Comparison of ENCODE assay signal across 8 cellular contexts in the genomic region with DNA sequence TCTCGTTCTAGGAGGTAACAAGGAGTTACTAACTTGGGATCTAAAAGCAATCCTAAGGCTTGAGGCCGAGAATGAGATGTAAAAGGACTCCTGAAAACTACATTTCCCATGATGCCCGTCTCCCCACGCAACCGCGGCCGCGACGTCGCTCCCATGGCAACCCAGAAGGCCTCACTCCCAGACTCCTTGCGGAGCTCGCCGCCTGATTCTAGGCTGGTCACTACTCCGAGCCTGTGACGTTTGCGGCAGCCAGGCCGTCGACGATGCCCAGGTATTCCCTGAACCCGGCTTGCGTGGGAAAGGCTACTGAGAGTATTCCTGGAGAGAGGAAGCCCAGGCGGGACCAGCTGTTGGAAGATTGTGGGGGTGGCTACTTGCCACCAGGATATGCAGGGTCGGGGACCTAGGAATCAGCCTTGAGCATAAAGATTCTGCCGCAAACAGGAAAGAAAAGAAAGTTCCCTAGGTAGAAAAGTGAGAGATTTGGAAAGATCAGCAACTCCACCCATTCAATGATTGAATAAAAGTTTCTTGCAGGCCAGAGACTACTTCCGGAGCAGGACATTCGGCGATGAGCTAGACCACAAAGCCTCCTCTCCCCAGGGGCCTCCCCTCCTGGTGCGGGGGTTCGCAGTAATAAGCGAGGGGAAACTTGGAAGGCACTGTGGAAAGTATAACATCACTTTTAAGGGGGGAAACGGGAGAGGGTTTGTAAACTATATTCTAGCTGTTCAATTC. TPM values are rescaled to one million over a fixed set of nuclear protein-coding genes. Genes with fewer than 3 reads are reported as not detected.
DNase-seq lines count a peak whose midpoint lies in the region; ATAC-seq and TF ChIP-seq lines count a peak whose summit lies in the region.

DYNC2LI1 (plus strand) TSS at position 164 of the 738 bp plus-strand sequence; CDS start at position 264, 100 bp downstream.

- H3K9ac ChIP-seq in trophoblast cell (ENCODE audit: low read length), result peak within 1 kb of the TSS; percentile 44

- peaks cover 6% of the 10 kb centered on the region for H3K4me1 ChIP-seq in cardiac muscle cell (ENCODE audit: low read depth)
- peaks cover 0 to 2% of the 10 kb centered on the region in 2 experiments for H3K4me1 ChIP-seq in trophoblast cell (ENCODE audit: control insufficient read depth in 1 of 2, insufficient read depth in 2 of 2, low read length in 2 of 2)
- peaks cover 0 to 16% (median 3%) of the 10 kb centered on the region in 4 donors for H3K4me1 ChIP-seq in tibial nerve

- peak; percentile 27 to 55 for TF ChIP-seq POLR2A in tibial nerve (IDR thresholded peaks at IDR 0.05)

- peaks cover 2% of the 10 kb centered on the region for H3K79me1 ChIP-seq in trophoblast cell (ENCODE audit: low read length)

- H3K4me3 ChIP-seq in cardiac muscle cell, result peak within 1 kb of the TSS; percentile 56
- H3K4me3 ChIP-seq in trophoblast cell (ENCODE audit: low read depth, low read length), result peak within 1 kb of the TSS; percentile 73
- H3K4me3 ChIP-seq in tibial nerve, result peak within 1 kb of the TSS; percentile 53 to 82 (median 72)

- peak within 1 kb of the TSS; percentile 97 for H3K27ac Mint-ChIP-seq in activated naive CD8-positive, alpha-beta T cell treated with anti-CD3 and anti-CD28 coated beads, Interleukin-2, amount 50 U/mL, for 24 hours

- H3K27me3 Mint-ChIP-seq in activated naive CD8-positive, alpha-beta T cell treated with anti-CD3 and anti-CD28 coated beads, Interleukin-2, amount 50 U/mL, for 24 hours, result peaks cover 3% of the 10 kb centered on the region

- no peak within 1 kb of the TSS for H2AK5ac ChIP-seq in trophoblast cell (ENCODE audit: low read length)

- no peak within 1 kb of the TSS for H3K23ac ChIP-seq in trophoblast cell (ENCODE audit: low read length)

- no peak within 1 kb of the TSS for H3K4ac ChIP-seq in trophoblast cell (ENCODE audit: low read depth, low read length)

- H3K4me3 Mint-ChIP-seq in activated naive CD8-positive, alpha-beta T cell treated with anti-CD3 and anti-CD28 coated beads, Interleukin-2, amount 50 U/mL, for 24 hours, result peak within 1 kb of the TSS; percentile 91

- H2BK12ac ChIP-seq in trophoblast cell (ENCODE audit: low read length), result no peak within 1 kb of the TSS

- no peak for TF ChIP-seq CTCF in GM10266 (IDR thresholded peaks at IDR 0.05; ENCODE audit: control insufficient read depth, insufficient read depth, low read depth, missing control alignments)
- no peak for TF ChIP-seq CTCF in cardiac muscle cell (IDR thresholded peaks at IDR 0.05; ENCODE audit: low read depth, low read length)
- no peak for TF ChIP-seq CTCF in tibial nerve (IDR thresholded peaks at IDR 0.05)

- no peak within 1 kb of the TSS for H3K14ac ChIP-seq in trophoblast cell (ENCODE audit: low read length)

- peaks cover 35% of the 10 kb centered on the region for H3K4me1 Mint-ChIP-seq in activated naive CD8-positive, alpha-beta T cell treated with anti-CD3 and anti-CD28 coated beads, Interleukin-2, amount 50 U/mL, for 24 hours

- peaks cover 5% of the 10 kb centered on the region for H3K36me3 Mint-ChIP-seq in activated naive CD8-positive, alpha-beta T cell treated with anti-CD3 and anti-CD28 coated beads, Interleukin-2, amount 50 U/mL, for 24 hours (ENCODE audit: low read depth)

- H2BK5ac ChIP-seq in trophoblast cell (ENCODE audit: low read depth, low read length, poor library complexity), result no peak within 1 kb of the TSS

- peak; percentile 100 for ATAC-seq in HG02642 (IDR thresholded peaks at IDR 0.05; ENCODE audit: poor library complexity, unreplicated experiment)
- ATAC-seq in activated naive CD8-positive, alpha-beta T cell treated with anti-CD3 and anti-CD28 coated beads, Interleukin-2, amount 50 U/mL, for 24 hours, result peak; percentile 93

- no peak within 1 kb of the TSS for H3K18ac ChIP-seq in trophoblast cell (ENCODE audit: low read length)

- no peaks in the 10 kb centered on the region for H3K9me3 Mint-ChIP-seq in activated naive CD8-positive, alpha-beta T cell treated with anti-CD3 and anti-CD28 coated beads, Interleukin-2, amount 50 U/mL, for 24 hours

- DNase-seq in GM10266 (ENCODE audit: extremely low spot score) (peak; percentile 83), NCI-H128 (lab: John Stamatoyannopoulos, UW; ENCODE audit: unreplicated experiment) (peak; percentile 56), SW 1271 (lab: John Stamatoyannopoulos, UW) (peak; percentile 81 to 92), cardiac muscle cell (ENCODE audit: low read depth in 1 of 2, low spot score in 1 of 2) (peak; percentile 91 to 95), trophoblast cell (peak; percentile 96 to 97), tibial nerve (ENCODE audit: low spot score in 2 of 2) (peak; percentile 82 to 87)
- DNase-seq in activated naive CD8-positive, alpha-beta T cell treated with anti-CD3 and anti-CD28 coated beads, Interleukin-2, amount 50 U/mL, for 24 hours, result peak; percentile 89

- H3K36me3 ChIP-seq in cardiac muscle cell (peaks cover 6% of the 10 kb centered on the region), trophoblast cell (ENCODE audit: control insufficient read depth in 1 of 2, insufficient read depth in 2 of 2, low read length in 2 of 2) (peaks cover 1 to 3% of the 10 kb centered on the region in 2 experiments), tibial nerve (peaks cover 0 to 16% (median 0%) of the 10 kb centered on the region in 3 donors)

- H2AFZ ChIP-seq in trophoblast cell (ENCODE audit: insufficient read depth, low read length, poor library complexity), result peak within 1 kb of the TSS; percentile 65

- H3K9me3 ChIP-seq in cardiac muscle cell (ENCODE audit: low read depth) (no peaks in the 10 kb centered on the region), trophoblast cell (ENCODE audit: insufficient read depth, low read depth, low read length) (no peaks in the 10 kb centered on the region), tibial nerve (no peaks in the 10 kb centered on the region)

- WGBS in trophoblast cell (ENCODE audit: extremely low coverage, insufficient coverage, insufficient read length), result no CpG with 5 or more reads among the region's 31 CpGs
- WGBS in tibial nerve, 2 donors, result 1% methylated on average over 31 of the region's 31 CpGs

- peak in 1 of 2 donors; percentile 89 for TF ChIP-seq EP300 in tibial nerve (IDR thresholded peaks at IDR 0.05)

- H4K91ac ChIP-seq in trophoblast cell (ENCODE audit: low read depth, low read length), result no peak within 1 kb of the TSS

- peak within 1 kb of the TSS; percentile 62 for H3K4me2 ChIP-seq in trophoblast cell (ENCODE audit: low read length)

- H3K27me3 ChIP-seq in cardiac muscle cell (no peaks in the 10 kb centered on the region), trophoblast cell (ENCODE audit: insufficient read depth, low read length) (no peaks in the 10 kb centered on the region), tibial nerve (no peaks in the 10 kb centered on the region)

- peak within 1 kb of the TSS; percentile 79 for H4K8ac ChIP-seq in trophoblast cell (ENCODE audit: low read depth, low read length)

- peak within 1 kb of the TSS; percentile 2 for H4K12ac ChIP-seq in trophoblast cell (ENCODE audit: low read depth, low read length)

- no peaks in the 10 kb centered on the region for H3K79me2 ChIP-seq in trophoblast cell (ENCODE audit: control insufficient read depth, insufficient read depth, low read length, poor library complexity)

- peak within 1 kb of the TSS; percentile 79 for H3K27ac ChIP-seq in cardiac muscle cell
- peak within 1 kb of the TSS; percentile 57 for H3K27ac ChIP-seq in trophoblast cell (ENCODE audit: low read depth, low read length)
- peak within 1 kb of the TSS; percentile 69 to 93 (median 78) for H3K27ac ChIP-seq in tibial nerve

- no peak within 1 kb of the TSS for H2BK120ac ChIP-seq in trophoblast cell (ENCODE audit: insufficient read depth, low read length, poor library complexity)

RNA-seq across cellular contexts. Expression of gene DYNC2LI1, which starts in this region (rescaled TPM):
- total RNA-seq in cardiac muscle cell (17.2 and 46.2 TPM in 2 replicates), tibial nerve (10 to 100 TPM; 19.5 to 37.3 (median 33.1) TPM)
- polyA plus RNA-seq in cardiac muscle cell, result 44.7 and 64.9 TPM in 2 replicates
- 10.5 and 11.9 TPM in 2 replicates for polyA plus RNA-seq in trophoblast cell (2013)

Comparison
In these comparisons a context has a peak if more than half of its experiments do, and no peak if none do; other contexts are left out.
1. Peak in every context shown above with its lines: DNase-seq, ATAC-seq, H3K4me3 ChIP-seq and H3K27ac ChIP-seq.